Comparison of ENCODE assay signal across 16 cellular contexts in genomic region chr3:24296441-24297205, GRCh38.
DNase-seq lines count a peak whose midpoint lies in the region; ATAC-seq and TF ChIP-seq lines count a peak whose summit lies in the region.
"Had no signal": no experiment of that assay in that cellular context is flagged by ENCODE, and none has a peak within 500 bp of the region (broad histone marks: within the 10 kb centered on the region; RNA-seq: fewer than 3 reads in every experiment).

No MANE protein-coding gene starts in this region.

- TF ChIP-seq CTCF in GM23338 (conservative IDR thresholded peaks at IDR 0.05; ENCODE audit: low read depth in 2 of 2) (no peak), psoas muscle (IDR thresholded peaks at IDR 0.05) (no peak)

- H3K4me3 ChIP-seq in GM23338 (no peak overlapping the region), psoas muscle (peak overlapping the region; percentile 1)
- H3K4me3 ChIP-seq: adrenal gland, lung, PC-9 had no signal

- H4K20me1 ChIP-seq in GM23338 (replicated peaks; ENCODE audit: insufficient read depth) = no peaks in the 10 kb centered on the region

- H3K4me1 ChIP-seq in GM23338 (ENCODE audit: insufficient read depth) (peaks cover 8% of the 10 kb centered on the region), psoas muscle (peaks cover 28% of the 10 kb centered on the region)
- H3K4me1 ChIP-seq: adrenal gland had no signal

- H3K36me3 Mint-ChIP-seq in GM23338 (ENCODE audit: low read depth) = no peaks in the 10 kb centered on the region
- H3K36me3 Mint-ChIP-seq: activated CD4-positive, alpha-beta memory T cell treated with anti-CD3 and anti-CD28 coated beads for 36 hours; CD8-positive, alpha-beta memory T cell had no signal

- ATAC-seq in GM23338 (peak; percentile 83), psoas muscle (peak; percentile 78 to 93 (median 92)), HG03469 (IDR thresholded peaks at IDR 0.05; ENCODE audit: unreplicated experiment) (no peak)
- no peak for ATAC-seq in activated CD4-positive, CD25-positive, alpha-beta regulatory T cell treated with anti-CD3 and anti-CD28 coated beads, Interleukin-2, amount 50 U/mL, for 24 hours

- H3F3A ChIP-seq in GM23338 (replicated peaks; ENCODE audit: low read depth) = no peaks in the 10 kb centered on the region

- H3K27ac Mint-ChIP-seq in GM23338 = 0 out of 2 replicates have a peak overlapping the region, but pooled peaks have one; percentile 4
- H3K27ac Mint-ChIP-seq: activated CD4-positive, alpha-beta memory T cell treated with anti-CD3 and anti-CD28 coated beads for 36 hours; activated T-helper 1 cell treated with anti-CD3 and anti-CD28 coated beads, Interleukin-12 subunit alpha, Interleukin-12 subunit beta, Interleukin-2, Interleukin-4 antibody, amounts not matched to agents 30 ng/mL and 10 ng/mL and 1 ng/mL, durations not matched to agents 14 hours and 24 hours and 36 hours; CD8-positive, alpha-beta memory T cell; nephron progenitor cell had no signal

- H3K27ac ChIP-seq in GM23338 (ENCODE audit: low read depth) (no peak overlapping the region), psoas muscle (peak overlapping the region; percentile 72)
- H3K27ac ChIP-seq: adrenal gland, PC-9 had no signal

- H3K4me3 Mint-ChIP-seq in GM23338 = no peak overlapping the region
- H3K4me3 Mint-ChIP-seq: activated CD4-positive, alpha-beta memory T cell treated with anti-CD3 and anti-CD28 coated beads for 36 hours; activated T-helper 1 cell treated with anti-CD3 and anti-CD28 coated beads, Interleukin-12 subunit alpha, Interleukin-12 subunit beta, Interleukin-2, Interleukin-4 antibody, amounts not matched to agents 30 ng/mL and 10 ng/mL and 1 ng/mL, durations not matched to agents 14 hours and 24 hours and 36 hours; CD8-positive, alpha-beta memory T cell; nephron progenitor cell had no signal

- peak; percentile 9 for DNase-seq in GM23338 (ENCODE audit: low spot score)
- peak; percentile 7 for DNase-seq in T1000 (lab: John Stamatoyannopoulos, UW)
- peak; percentile 3 for DNase-seq in hepatic stellate cell (ENCODE audit: low spot score)
- DNase-seq in psoas muscle = no peak
- DNase-seq in NCI-H526 (lab: John Stamatoyannopoulos, UW) = no peak
- no peak for DNase-seq in SIG-M5 (lab: John Stamatoyannopoulos, UW)
- DNase-seq: activated CD4-positive, alpha-beta memory T cell treated with anti-CD3 and anti-CD28 coated beads for 36 hours; adrenal gland; CD8-positive, alpha-beta memory T cell; NCI-H1694; nephron progenitor cell; PC-9 had no signal

- peaks cover 5% of the 10 kb centered on the region for H3K9me3 ChIP-seq in psoas muscle
- H3K9me3 ChIP-seq: adrenal gland had no signal

- H3K4me2 ChIP-seq in GM23338 = no peak overlapping the region
- H3K4me2 ChIP-seq: PC-9 had no signal

- H3K9me3 Mint-ChIP-seq in GM23338 = no peaks in the 10 kb centered on the region
- H3K9me3 Mint-ChIP-seq: activated CD4-positive, alpha-beta memory T cell treated with anti-CD3 and anti-CD28 coated beads for 36 hours; activated T-helper 1 cell treated with anti-CD3 and anti-CD28 coated beads, Interleukin-12 subunit alpha, Interleukin-12 subunit beta, Interleukin-2, Interleukin-4 antibody, amounts not matched to agents 30 ng/mL and 10 ng/mL and 1 ng/mL, durations not matched to agents 14 hours and 24 hours and 36 hours; CD8-positive, alpha-beta memory T cell had no signal

- WGBS in psoas muscle, 3 donors = 61 to 93% (median 75%) methylated on average over 5 of the region's 5 CpGs

- H3K79me2 ChIP-seq in GM23338 (replicated peaks; ENCODE audit: insufficient read depth) = no peaks in the 10 kb centered on the region

- H2AFZ ChIP-seq in GM23338 = no peak overlapping the region
- H2AFZ ChIP-seq: PC-9 had no signal

- no peaks in the 10 kb centered on the region for H3K27me3 ChIP-seq in GM23338 (ENCODE audit: insufficient read depth)
- no peaks in the 10 kb centered on the region for H3K27me3 ChIP-seq in psoas muscle (ENCODE audit: insufficient read depth in 3 of 3, low read length in 2 of 3)
- H3K27me3 ChIP-seq: adrenal gland had no signal

- H3K9me2 ChIP-seq in GM23338 (ENCODE audit: insufficient read depth) = no peaks in the 10 kb centered on the region

- no peaks in the 10 kb centered on the region for H3K27me3 Mint-ChIP-seq in GM23338 (ENCODE audit: insufficient read depth, low read depth, poor library complexity)
- H3K27me3 Mint-ChIP-seq: activated CD4-positive, alpha-beta memory T cell treated with anti-CD3 and anti-CD28 coated beads for 36 hours had no signal

- H3K4me1 Mint-ChIP-seq in GM23338 = peaks cover 14% of the 10 kb centered on the region; the same call in 2 of the 3 replicates
- H3K4me1 Mint-ChIP-seq: CD8-positive, alpha-beta memory T cell had no signal

- intact Hi-C loops in psoas muscle (cut with DNase I) = no loop called here

- H3K36me3 ChIP-seq in GM23338 (ENCODE audit: insufficient read depth) (no peaks in the 10 kb centered on the region), psoas muscle (ENCODE audit: insufficient read depth in 1 of 2, low read depth in 1 of 2) (peaks cover 0 to 8% of the 10 kb centered on the region in 2 donors)
- H3K36me3 ChIP-seq: adrenal gland had no signal

TF ChIP-seq in GM23338, 12 proteins besides CTCF, POLR2A, EP300 and RAD21 (continues in another document):
- no peak for TF ChIP-seq REST (IDR thresholded peaks at IDR 0.05; ENCODE audit: unreplicated experiment)
- TF ChIP-seq EZH2phosphoT487 (IDR thresholded peaks at IDR 0.05; ENCODE audit: unreplicated experiment) = no peak
- TF ChIP-seq ZNF331 (CRISPR knock-in tag; IDR thresholded peaks at IDR 0.05; ENCODE audit: low read depth) = no peak
- no peak for TF ChIP-seq ZNF114 (CRISPR knock-in tag; IDR thresholded peaks at IDR 0.05)
- no peak for TF ChIP-seq CREB1 (CRISPR knock-in tag; IDR thresholded peaks at IDR 0.05; ENCODE audit: low read depth)
- no peak for TF ChIP-seq NANOG (IDR thresholded peaks at IDR 0.05; ENCODE audit: borderline replicate concordance)
- no peak for TF ChIP-seq POLR2AphosphoS5 (IDR thresholded peaks at IDR 0.05; ENCODE audit: low read depth)
- TF ChIP-seq JUNB (IDR thresholded peaks at IDR 0.05; ENCODE audit: unreplicated experiment) = no peak
- no peak for TF ChIP-seq ETS1 (IDR thresholded peaks at IDR 0.05)
- no peak for TF ChIP-seq STAT1 (IDR thresholded peaks at IDR 0.05; ENCODE audit: unreplicated experiment)

Comparison
In these comparisons a context has a peak if more than half of its experiments do, and no peak if none do; other contexts are left out.
1. ATAC-seq: peak in GM23338 (single experiment) and psoas muscle (4 of 4); none in HG03469 (single experiment) and activated CD4-positive, CD25-positive, alpha-beta regulatory T cell treated with anti-CD3 and anti-CD28 coated beads, Interleukin-2, amount 50 U/mL, for 24 hours (0 of 2).
2. DNase-seq: peak in GM23338 (single experiment), T1000 (single experiment) and hepatic stellate cell (single experiment); none in psoas muscle (0 of 2), NCI-H526 (0 of 2) and SIG-M5 (single experiment).